In the genomic region with DNA sequence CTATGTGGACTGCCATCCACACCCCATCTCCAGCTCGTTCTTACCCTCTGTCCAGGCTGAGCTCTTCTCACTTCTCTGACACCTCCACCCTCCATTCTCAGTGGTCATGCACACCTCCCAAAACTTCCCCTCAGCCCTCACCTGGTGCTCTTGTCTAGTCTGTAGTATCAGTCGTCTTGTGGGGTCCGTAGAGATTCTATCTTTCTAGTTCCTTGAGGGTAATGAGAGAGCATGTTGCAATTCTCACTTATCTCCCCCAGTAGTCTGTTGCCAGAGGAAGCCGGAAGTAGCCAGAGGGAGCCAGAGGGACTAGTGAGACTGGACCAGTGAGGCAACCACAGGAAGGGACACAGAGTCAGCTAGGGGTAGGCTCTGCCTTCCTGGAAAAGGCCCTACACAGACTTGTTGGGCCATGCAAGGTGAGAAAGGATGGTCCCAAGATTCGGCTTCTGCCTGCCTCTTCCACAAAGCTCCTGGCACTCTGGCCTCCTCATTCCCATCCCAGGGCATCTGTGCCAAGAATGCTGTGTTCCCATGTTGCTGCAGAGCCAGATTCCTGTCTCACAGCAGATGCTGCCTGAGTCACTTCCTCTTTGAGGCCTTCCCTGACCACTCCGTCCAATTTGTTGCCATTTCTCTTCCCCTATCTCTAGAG, we compare ENCODE assay signal across 11 cellular contexts. TPM values are rescaled to one million over a fixed set of nuclear protein-coding genes. Genes with fewer than 3 reads are reported as not detected.
DNase-seq lines count a peak whose midpoint lies in the region; ATAC-seq and TF ChIP-seq lines count a peak whose summit lies in the region.
"Had no signal": no experiment of that assay in that cellular context is flagged by ENCODE, and none has a peak within 500 bp of the region (broad histone marks: within the 10 kb centered on the region; RNA-seq: fewer than 3 reads in every experiment).

No MANE protein-coding gene starts in this region.

- no peak for TF ChIP-seq RAD21 in SK-N-SH (IDR thresholded peaks at IDR 0.05; ENCODE audit: low read length)

- peak; percentile 59 for DNase-seq in NK-92 treated with Interleukin-12 subunit alpha and Interleukin-12 subunit beta, amount 100 ng/mL, for 24 hours (lab: John Stamatoyannopoulos, UW)
- no peak for DNase-seq in NK-92 (lab: John Stamatoyannopoulos, UW; ENCODE audit: unreplicated experiment)
- DNase-seq in SK-N-SH, result no peak
- DNase-seq in fibroblast of pulmonary artery (ENCODE audit: low read depth), result peak; percentile 93
- DNase-seq in smooth muscle cell of the brain vasculature (ENCODE audit: low read depth, low spot score), result peak; percentile 57
- no peak for DNase-seq in AML-193 (lab: John Stamatoyannopoulos, UW)
- no peak for DNase-seq in stimulated activated CD4-positive, alpha-beta T cell treated with anti-CD3 and anti-CD28 coated beads, Interleukin-4, amount 100 ng/mL, for 4 hours
- no peak for DNase-seq in effector memory CD8-positive, alpha-beta T cell

- no peak overlapping the region for H3K4me3 Mint-ChIP-seq in effector memory CD8-positive, alpha-beta T cell
- H3K4me3 Mint-ChIP-seq: B cell had no signal

- no peaks in the 10 kb centered on the region for H3K36me3 ChIP-seq in SK-N-SH (replicated peaks in 1 of 2; ENCODE audit: control insufficient read depth in 1 of 2, insufficient read depth in 2 of 2, low read length in 1 of 2)
- H3K36me3 ChIP-seq: ascending aorta had no signal

- H3K27me3 ChIP-seq in SK-N-SH (ENCODE audit: insufficient read depth), result no peaks in the 10 kb centered on the region
- H3K27me3 ChIP-seq: ascending aorta had no signal

- peak overlapping the region; percentile 23 for H3K4me2 ChIP-seq in SK-N-SH

- POLR2A ChIA-PET in SK-N-SH (lab: Yijun Ruan, JAX), result no interaction called here

- H2AFZ ChIP-seq in SK-N-SH (ENCODE audit: low read depth), result peak overlapping the region; percentile 88

- H4K20me1 ChIP-seq in SK-N-SH (ENCODE audit: insufficient read depth), result no peaks in the 10 kb centered on the region

- TF ChIP-seq EP300 in SK-N-SH (IDR thresholded peaks at IDR 0.05; ENCODE audit: borderline replicate concordance in 1 of 2, low read depth in 1 of 2, low read length in 1 of 2), result peak in 1 of 2 experiments; percentile 46; a peak in 1 of 4 replicates

- no peaks in the 10 kb centered on the region for H3K9me3 Mint-ChIP-seq in effector memory CD8-positive, alpha-beta T cell

- H3K4me3 ChIP-seq in SK-N-SH (ENCODE audit: low read depth in 2 of 2, low read length in 1 of 2), result no peak overlapping the region
- no peak overlapping the region for H3K4me3 ChIP-seq in fibroblast of pulmonary artery (replicated peaks; ENCODE audit: low read depth, low read length)
- H3K4me3 ChIP-seq: ascending aorta had no signal

- H3K4me1 ChIP-seq in SK-N-SH (ENCODE audit: control insufficient read depth in 1 of 2, insufficient read depth in 2 of 2, low read depth in 1 of 2, low read length in 1 of 2), result peaks cover 10 to 18% of the 10 kb centered on the region in 2 experiments; a peak in 2 of 4 replicates
- H3K4me1 ChIP-seq: ascending aorta had no signal

- H3F3A ChIP-seq in SK-N-SH (replicated peaks; ENCODE audit: insufficient read depth), result peaks cover 18% of the 10 kb centered on the region

- ATAC-seq in effector memory CD8-positive, alpha-beta T cell (replicated peaks), result no peak
- ATAC-seq: Panc1 had no signal

- H3K9ac ChIP-seq in SK-N-SH, result peak overlapping the region; percentile 51; the same call in 1 of the 2 replicates

- CTCF ChIA-PET in SK-N-SH (lab: Yijun Ruan, JAX), result interaction anchor here (0.8 kb wide), 1 partner anchor 29 kb away, joined by 3 read pairs; no protein-coding TSS in a partner anchor

- peak overlapping the region in 1 of 2 experiments; percentile 94; a peak in 2 of 4 replicates for H3K27ac ChIP-seq in SK-N-SH (ENCODE audit: low read depth in 2 of 2, low read length in 1 of 2)
- H3K27ac ChIP-seq: ascending aorta had no signal

- no peaks in the 10 kb centered on the region for H3K9me2 ChIP-seq in SK-N-SH

- no peaks in the 10 kb centered on the region for H3K36me3 Mint-ChIP-seq in effector memory CD8-positive, alpha-beta T cell (ENCODE audit: insufficient read depth)

- no peaks in the 10 kb centered on the region for H3K79me2 ChIP-seq in SK-N-SH (ENCODE audit: insufficient read depth)

- H3K4me1 Mint-ChIP-seq in effector memory CD8-positive, alpha-beta T cell (ENCODE audit: low read depth in 2 of 2), result peaks cover 1 to 5% of the 10 kb centered on the region in 2 donors

- no peak; the same call in 1 of the 2 replicates for TF ChIP-seq CTCF in SK-N-SH (IDR thresholded peaks at IDR 0.05)
- peak; percentile 50 for TF ChIP-seq CTCF in fibroblast of pulmonary artery (IDR thresholded peaks at IDR 0.05; ENCODE audit: low read length, missing control alignments)

- peaks cover 0 to 7% of the 10 kb centered on the region in 2 donors for H3K27me3 Mint-ChIP-seq in effector memory CD8-positive, alpha-beta T cell

- WGBS in SK-N-SH (ENCODE audit: low lambda C conversion rate), result 41% methylated on average over 6 of the region's 6 CpGs

- no peak overlapping the region for H3K27ac Mint-ChIP-seq in effector memory CD8-positive, alpha-beta T cell
- H3K27ac Mint-ChIP-seq: B cell had no signal

- H3K9me3 ChIP-seq in SK-N-SH, result no peaks in the 10 kb centered on the region
- H3K9me3 ChIP-seq: ascending aorta had no signal

TF ChIP-seq in SK-N-SH, 30 proteins besides CTCF, POLR2A, EP300 and RAD21 (continues in another document):
- no peak for TF ChIP-seq YY1 (IDR thresholded peaks at IDR 0.05; ENCODE audit: low read depth)
- no peak for TF ChIP-seq RXRA (IDR thresholded peaks at IDR 0.05; ENCODE audit: borderline replicate concordance, low read depth)
- TF ChIP-seq SMC3 (IDR thresholded peaks at IDR 0.05; ENCODE audit: low read depth, low read length), result no peak
- TF ChIP-seq, protein P1, sequence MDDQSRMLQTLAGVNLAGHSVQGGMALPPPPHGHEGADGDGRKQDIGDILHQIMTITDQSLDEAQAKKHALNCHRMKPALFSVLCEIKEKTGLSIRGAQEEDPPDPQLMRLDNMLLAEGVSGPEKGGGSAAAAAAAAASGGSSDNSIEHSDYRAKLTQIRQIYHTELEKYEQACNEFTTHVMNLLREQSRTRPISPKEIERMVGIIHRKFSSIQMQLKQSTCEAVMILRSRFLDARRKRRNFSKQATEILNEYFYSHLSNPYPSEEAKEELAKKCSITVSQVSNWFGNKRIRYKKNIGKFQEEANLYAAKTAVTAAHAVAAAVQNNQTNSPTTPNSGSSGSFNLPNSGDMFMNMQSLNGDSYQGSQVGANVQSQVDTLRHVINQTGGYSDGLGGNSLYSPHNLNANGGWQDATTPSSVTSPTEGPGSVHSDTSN (IDR thresholded peaks at IDR 0.05), result peak; percentile 30; the same call in 1 of the 2 replicates
- TF ChIP-seq FOXJ3 (CRISPR knock-in tag; IDR thresholded peaks at IDR 0.05), result no peak
- TF ChIP-seq, protein P2, sequence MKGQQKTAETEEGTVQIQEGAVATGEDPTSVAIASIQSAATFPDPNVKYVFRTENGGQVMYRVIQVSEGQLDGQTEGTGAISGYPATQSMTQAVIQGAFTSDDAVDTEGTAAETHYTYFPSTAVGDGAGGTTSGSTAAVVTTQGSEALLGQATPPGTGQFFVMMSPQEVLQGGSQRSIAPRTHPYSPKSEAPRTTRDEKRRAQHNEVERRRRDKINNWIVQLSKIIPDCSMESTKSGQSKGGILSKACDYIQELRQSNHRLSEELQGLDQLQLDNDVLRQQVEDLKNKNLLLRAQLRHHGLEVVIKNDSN (IDR thresholded peaks at IDR 0.05; ENCODE audit: borderline replicate concordance, low read depth), result no peak
- TF ChIP-seq, protein P3, sequence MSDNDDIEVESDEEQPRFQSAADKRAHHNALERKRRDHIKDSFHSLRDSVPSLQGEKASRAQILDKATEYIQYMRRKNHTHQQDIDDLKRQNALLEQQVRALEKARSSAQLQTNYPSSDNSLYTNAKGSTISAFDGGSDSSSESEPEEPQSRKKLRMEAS (IDR thresholded peaks at IDR 0.05; ENCODE audit: low read depth), result peak; percentile 58; the same call in 1 of the 2 replicates
- TF ChIP-seq, protein P4, sequence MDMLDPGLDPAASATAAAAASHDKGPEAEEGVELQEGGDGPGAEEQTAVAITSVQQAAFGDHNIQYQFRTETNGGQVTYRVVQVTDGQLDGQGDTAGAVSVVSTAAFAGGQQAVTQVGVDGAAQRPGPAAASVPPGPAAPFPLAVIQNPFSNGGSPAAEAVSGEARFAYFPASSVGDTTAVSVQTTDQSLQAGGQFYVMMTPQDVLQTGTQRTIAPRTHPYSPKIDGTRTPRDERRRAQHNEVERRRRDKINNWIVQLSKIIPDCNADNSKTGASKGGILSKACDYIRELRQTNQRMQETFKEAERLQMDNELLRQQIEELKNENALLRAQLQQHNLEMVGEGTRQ (IDR thresholded peaks at IDR 0.05; ENCODE audit: borderline replicate concordance, low read depth, low read length), result no peak
- no peak for TF ChIP-seq RCOR1 (IDR thresholded peaks at IDR 0.05; ENCODE audit: low read length)
- TF ChIP-seq FOXM1 (IDR thresholded peaks at IDR 0.05; ENCODE audit: low read depth), result no peak
- no peak for TF ChIP-seq NRF1 (IDR thresholded peaks at IDR 0.05; ENCODE audit: low read depth, low read length)
- no peak for TF ChIP-seq MEF2A (IDR thresholded peaks at IDR 0.05; ENCODE audit: borderline replicate concordance, low read depth)
- TF ChIP-seq EZH2phosphoT487 (IDR thresholded peaks at IDR 0.05; ENCODE audit: borderline replicate concordance, low read depth), result no peak
- peak; percentile 32; the same call in 1 of the 2 replicates for TF ChIP-seq TEAD4 (IDR thresholded peaks at IDR 0.05; ENCODE audit: borderline replicate concordance, insufficient read depth)
- no peak for TF ChIP-seq RFX5 (IDR thresholded peaks at IDR 0.05; ENCODE audit: low read length)
- TF ChIP-seq FOSL2 (IDR thresholded peaks at IDR 0.05; ENCODE audit: borderline replicate concordance, low read depth), result peak; percentile 80
- TF ChIP-seq, protein P5, sequence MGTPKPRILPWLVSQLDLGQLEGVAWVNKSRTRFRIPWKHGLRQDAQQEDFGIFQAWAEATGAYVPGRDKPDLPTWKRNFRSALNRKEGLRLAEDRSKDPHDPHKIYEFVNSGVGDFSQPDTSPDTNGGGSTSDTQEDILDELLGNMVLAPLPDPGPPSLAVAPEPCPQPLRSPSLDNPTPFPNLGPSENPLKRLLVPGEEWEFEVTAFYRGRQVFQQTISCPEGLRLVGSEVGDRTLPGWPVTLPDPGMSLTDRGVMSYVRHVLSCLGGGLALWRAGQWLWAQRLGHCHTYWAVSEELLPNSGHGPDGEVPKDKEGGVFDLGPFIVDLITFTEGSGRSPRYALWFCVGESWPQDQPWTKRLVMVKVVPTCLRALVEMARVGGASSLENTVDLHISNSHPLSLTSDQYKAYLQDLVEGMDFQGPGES (IDR thresholded peaks at IDR 0.05; ENCODE audit: low read depth, low read length), result no peak
- no peak; the same call in none of the 2 replicates for TF ChIP-seq ELF1 (IDR thresholded peaks at IDR 0.05)
- TF ChIP-seq TCF12 (IDR thresholded peaks at IDR 0.05), result peak; percentile 90
- TF ChIP-seq JUND (IDR thresholded peaks at IDR 0.05), result peak; percentile 74
- TF ChIP-seq NFIC (IDR thresholded peaks at IDR 0.05; ENCODE audit: borderline replicate concordance), result peak; percentile 96

RNA-seq across cellular contexts. Expression of a gene that starts 50.6 kb away (rescaled TPM):
- 38.2 and 52.0 TPM in 2 replicates for polyA plus RNA-seq in SK-N-SH (2012; rRNA removed)
- polyA plus RNA-seq in SK-N-SH (2012; cell fraction: cytosol; rRNA removed), result 32.6 and 37.1 TPM in 2 replicates
- polyA plus RNA-seq in SK-N-SH (2012; cell fraction: nucleus; rRNA removed), result 60.7 and 85.8 TPM in 2 replicates

Comparison
In these comparisons a context has a peak if more than half of its experiments do, and no peak if none do; other contexts are left out.
1. DNase-seq: peak in NK-92 treated with Interleukin-12 subunit alpha and Interleukin-12 subunit beta, amount 100 ng/mL, for 24 hours (single experiment), fibroblast of pulmonary artery (single experiment) and smooth muscle cell of the brain vasculature (single experiment); none in NK-92 (single experiment), SK-N-SH (single experiment), AML-193 (0 of 2), stimulated activated CD4-positive, alpha-beta T cell treated with anti-CD3 and anti-CD28 coated beads, Interleukin-4, amount 100 ng/mL, for 4 hours (0 of 2) and effector memory CD8-positive, alpha-beta T cell (0 of 3).